ENCODE assay signal across 15 cellular contexts in the genomic region with DNA sequence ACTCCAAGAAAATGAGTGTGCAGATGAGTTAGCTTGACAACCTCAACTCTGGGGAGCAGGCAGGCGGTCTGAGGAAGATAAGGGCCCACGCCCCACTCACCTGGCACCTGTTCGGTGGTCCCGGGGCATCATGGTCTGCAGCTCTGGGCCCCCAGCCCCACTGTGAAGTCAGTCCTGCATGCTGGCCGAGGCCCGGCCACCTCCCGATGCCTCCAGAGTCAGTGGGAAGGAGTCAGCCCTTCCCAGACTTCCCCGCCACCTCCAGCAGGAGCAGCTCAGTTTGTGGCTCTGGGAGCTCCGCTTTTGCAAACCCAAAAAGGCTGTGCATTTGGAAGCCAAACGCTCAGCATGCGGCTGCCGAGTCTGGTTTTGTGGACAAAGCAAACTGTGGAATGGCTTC.
DNase-seq lines count a peak whose midpoint lies in the region; TF ChIP-seq lines count a peak whose summit lies in the region.
"Had no signal": no experiment of that assay in that cellular context is flagged by ENCODE, and none has a peak within 500 bp of the region (broad histone marks: within the 10 kb centered on the region; RNA-seq: fewer than 3 reads in every experiment).

No MANE protein-coding gene starts in this region.

- CTCF ChIA-PET in RWPE1 (lab: Yijun Ruan, JAX): no interaction called here

- H3K4me1 Mint-ChIP-seq in T-helper 2 cell treated with Interferon-gamma antibody and Interleukin-4, amounts not matched to agents 5 μg/mL and 100 μg/mL, for 36 hours (ENCODE audit: low read depth): no peaks in the 10 kb centered on the region
- H3K4me1 Mint-ChIP-seq: CD4-positive, alpha-beta memory T cell had no signal

- peaks cover 0 to 12% (median 0%) of the 10 kb centered on the region in 4 donors for H3K36me3 ChIP-seq in sigmoid colon

- no peak overlapping the region for H3K4me3 Mint-ChIP-seq in T-helper 2 cell treated with Interferon-gamma antibody and Interleukin-4, amounts not matched to agents 5 μg/mL and 100 μg/mL, for 36 hours
- H3K4me3 Mint-ChIP-seq: CD4-positive, alpha-beta memory T cell; H9; HFFc6 had no signal

- H3K27ac ChIP-seq in RWPE1 (peak overlapping the region; percentile 83), sigmoid colon (no peak overlapping the region)
- H3K27ac ChIP-seq: GM23248 had no signal

- 92 to 95% methylated on average over 12 of the region's 12 CpGs for WGBS in sigmoid colon, 2 donors

- H3K9me3 ChIP-seq in sigmoid colon: no peaks in the 10 kb centered on the region

- H3K27me3 ChIP-seq in sigmoid colon: no peaks in the 10 kb centered on the region

- intact Hi-C loops in sigmoid colon (cut with DNase I): no loop called here

- H3K4me1 ChIP-seq in sigmoid colon: peaks cover 0 to 5% (median 0%) of the 10 kb centered on the region in 4 donors

- no peak overlapping the region for H3K4me3 ChIP-seq in sigmoid colon
- H3K4me3 ChIP-seq: GM23248 had no signal

- no peak for TF ChIP-seq CTCF in RWPE1 (conservative IDR thresholded peaks at IDR 0.05; ENCODE audit: low read depth)
- TF ChIP-seq CTCF in sigmoid colon (IDR thresholded peaks at IDR 0.05): no peak

- TF ChIP-seq POLR2A in sigmoid colon (IDR thresholded peaks at IDR 0.05): no peak

- H3K27me3 Mint-ChIP-seq in T-helper 2 cell treated with Interferon-gamma antibody and Interleukin-4, amounts not matched to agents 5 μg/mL and 100 μg/mL, for 36 hours (ENCODE audit: low read depth): no peaks in the 10 kb centered on the region
- H3K27me3 Mint-ChIP-seq: CD4-positive, alpha-beta memory T cell had no signal

- no peaks in the 10 kb centered on the region for H3K9me3 Mint-ChIP-seq in T-helper 2 cell treated with Interferon-gamma antibody and Interleukin-4, amounts not matched to agents 5 μg/mL and 100 μg/mL, for 36 hours
- H3K9me3 Mint-ChIP-seq: CD4-positive, alpha-beta memory T cell; H9 had no signal

- H3K27ac Mint-ChIP-seq in T-helper 2 cell treated with Interferon-gamma antibody and Interleukin-4, amounts not matched to agents 5 μg/mL and 100 μg/mL, for 36 hours: no peak overlapping the region
- H3K27ac Mint-ChIP-seq: CD4-positive, alpha-beta memory T cell; HFFc6 had no signal

- DNase-seq in RWPE1 (ENCODE audit: low spot score) (no peak), mesenteric fat pad (ENCODE audit: low spot score) (peak; percentile 86), sigmoid colon (peak; percentile 46), NCI-H2196 (lab: John Stamatoyannopoulos, UW; ENCODE audit: unreplicated experiment) (no peak), cerebellar cortex (ENCODE audit: low spot score) (no peak)
- DNase-seq in T-helper 2 cell treated with Interferon-gamma antibody and Interleukin-4, amounts not matched to agents 5 μg/mL and 100 μg/mL, for 36 hours (ENCODE audit: low spot score): no peak
- DNase-seq: C1 segment of cervical spinal cord; Calu3; CD4-positive, alpha-beta memory T cell; COR-L47; DMS53; DMS79 treated with DMSO at 0.1 percent for 48 hours; GM23248; H9; HFFc6 had no signal

- H3K36me3 Mint-ChIP-seq in T-helper 2 cell treated with Interferon-gamma antibody and Interleukin-4, amounts not matched to agents 5 μg/mL and 100 μg/mL, for 36 hours (ENCODE audit: low read depth): no peaks in the 10 kb centered on the region

- POLR2A ChIA-PET in RWPE1 (lab: Yijun Ruan, JAX; ENCODE audit: low non-redundant PET): interaction anchor here (0.7 kb wide), 1 partner anchor 86 kb away, joined by 16 read pairs; no protein-coding TSS in a partner anchor

- TF ChIP-seq EP300 in sigmoid colon (IDR thresholded peaks at IDR 0.05): no peak

Comparison
In these comparisons a context has a peak if more than half of its experiments do, and no peak if none do; other contexts are left out.
1. DNase-seq: peak in mesenteric fat pad (single experiment) and sigmoid colon (single experiment); none in RWPE1 (single experiment), T-helper 2 cell treated with Interferon-gamma antibody and Interleukin-4, amounts not matched to agents 5 μg/mL and 100 μg/mL, for 36 hours (single experiment), NCI-H2196 (single experiment) and cerebellar cortex (single experiment).